In genomic region chr2:71548589-71549485, GRCh38 we compare ENCODE assay signal across 8 cellular contexts.
DNase-seq lines count a peak whose midpoint lies in the region; ATAC-seq, FAIRE-seq and TF ChIP-seq lines count a peak whose summit lies in the region.

No MANE protein-coding gene starts in this region.

- no peaks in the 10 kb centered on the region for H3K79me2 ChIP-seq in mesendoderm (ENCODE audit: control insufficient read depth, insufficient read depth, low read length)

- no peak overlapping the region for H2BK5ac ChIP-seq in mesendoderm (ENCODE audit: low read length)

- peak; percentile 42 for FAIRE-seq in GM19239 (lab: Jason Lieb, UNC)

- TF ChIP-seq CTCF in AG09309 (IDR thresholded peaks at IDR 0.05; ENCODE audit: control insufficient read depth, insufficient read depth, low read depth, low read length, missing control alignments), result peak; percentile 85

- no peak overlapping the region for H3K9ac ChIP-seq in mesendoderm (ENCODE audit: low read length)

- H3K27ac ChIP-seq in mesendoderm (ENCODE audit: low read depth, low read length), result no peak overlapping the region

- H3K79me1 ChIP-seq in mesendoderm (ENCODE audit: low read length), result no peaks in the 10 kb centered on the region

- H3K56ac ChIP-seq in mesendoderm (ENCODE audit: low read length), result no peak overlapping the region

- no peaks in the 10 kb centered on the region for H3K36me3 Mint-ChIP-seq in activated CD4-positive, alpha-beta memory T cell treated with anti-CD3 and anti-CD28 coated beads, Interleukin-2, amount 10 ng/mL, durations not matched to agents 7 days and 5 days (ENCODE audit: low read depth)
- H3K36me3 Mint-ChIP-seq in effector memory CD8-positive, alpha-beta T cell (ENCODE audit: insufficient read depth), result no peaks in the 10 kb centered on the region

- no peaks in the 10 kb centered on the region for H3K36me3 ChIP-seq in mesendoderm (ENCODE audit: control insufficient read depth, insufficient read depth, low read length)

- DNase-seq in AG09309 (ENCODE audit: low read depth) (no peak), GM19239 (ENCODE audit: insufficient read length, low spot score) (peak; percentile 70), NCI-H460 (ENCODE audit: extremely low read depth, low read depth) (peak; percentile 19), mesendoderm (peak; percentile 77), NCI-H2029 treated with DMSO at 0.1 percent for 48 hours (lab: John Stamatoyannopoulos, UW) (no peak)
- DNase-seq in activated CD4-positive, alpha-beta memory T cell treated with anti-CD3 and anti-CD28 coated beads, Interleukin-2, amount 10 ng/mL, durations not matched to agents 7 days and 5 days, result peak; percentile 68
- peak; percentile 55 to 66 (median 55) for DNase-seq in effector memory CD8-positive, alpha-beta T cell
- peak; percentile 33 to 38 for DNase-seq in stimulated activated CD8-positive, alpha-beta memory T cell treated with anti-CD3 and anti-CD28 coated beads, Interleukin-4, amount 100 ng/mL, for 1 hour (ENCODE audit: low read depth in 2 of 2, low spot score in 1 of 2)

- POLR2A ChIA-PET in activated CD4-positive, alpha-beta memory T cell treated with anti-CD3 and anti-CD28 coated beads, Interleukin-2, amount 10 ng/mL, durations not matched to agents 7 days and 5 days (lab: Charles Lee), result no interaction called here

- no peaks in the 10 kb centered on the region for H3K9me3 Mint-ChIP-seq in activated CD4-positive, alpha-beta memory T cell treated with anti-CD3 and anti-CD28 coated beads, Interleukin-2, amount 10 ng/mL, durations not matched to agents 7 days and 5 days
- H3K9me3 Mint-ChIP-seq in effector memory CD8-positive, alpha-beta T cell, result no peaks in the 10 kb centered on the region

- H4K5ac ChIP-seq in mesendoderm (ENCODE audit: low read length), result no peak overlapping the region

- H3K4me1 Mint-ChIP-seq in activated CD4-positive, alpha-beta memory T cell treated with anti-CD3 and anti-CD28 coated beads, Interleukin-2, amount 10 ng/mL, durations not matched to agents 7 days and 5 days, result peaks cover 9% of the 10 kb centered on the region
- H3K4me1 Mint-ChIP-seq in effector memory CD8-positive, alpha-beta T cell (ENCODE audit: low read depth in 2 of 2), result peaks cover 4 to 12% of the 10 kb centered on the region in 2 donors

- no peak overlapping the region for H3K18ac ChIP-seq in mesendoderm (ENCODE audit: low read length)

- H2BK15ac ChIP-seq in mesendoderm (replicated peaks; ENCODE audit: low read depth), result no peak overlapping the region

- H3K4ac ChIP-seq in mesendoderm (ENCODE audit: low read depth, low read length), result no peak overlapping the region

- no peak overlapping the region for H3K4me3 Mint-ChIP-seq in activated CD4-positive, alpha-beta memory T cell treated with anti-CD3 and anti-CD28 coated beads, Interleukin-2, amount 10 ng/mL, durations not matched to agents 7 days and 5 days
- H3K4me3 Mint-ChIP-seq in effector memory CD8-positive, alpha-beta T cell, result no peak overlapping the region

- H3K23ac ChIP-seq in mesendoderm (ENCODE audit: low read length), result no peak overlapping the region

- H3K27ac Mint-ChIP-seq in activated CD4-positive, alpha-beta memory T cell treated with anti-CD3 and anti-CD28 coated beads, Interleukin-2, amount 10 ng/mL, durations not matched to agents 7 days and 5 days, result no peak overlapping the region
- H3K27ac Mint-ChIP-seq in effector memory CD8-positive, alpha-beta T cell, result no peak overlapping the region

- H3K4me3 ChIP-seq in AG09309 (ENCODE audit: control insufficient read depth, low read depth, low read length), result no peak overlapping the region
- no peak overlapping the region for H3K4me3 ChIP-seq in mesendoderm (ENCODE audit: low read length)

- H3K4me1 ChIP-seq in mesendoderm (ENCODE audit: control insufficient read depth, low read depth, low read length), result no peaks in the 10 kb centered on the region

- no peak overlapping the region for H2BK120ac ChIP-seq in mesendoderm (ENCODE audit: low read depth, low read length)

- H2AK5ac ChIP-seq in mesendoderm (ENCODE audit: low read length), result no peak overlapping the region

- WGBS in mesendoderm (ENCODE audit: extremely low coverage, insufficient coverage, low lambda C conversion rate), result no CpG with 5 or more reads among the region's 23 CpGs

- peaks cover 15% of the 10 kb centered on the region for H3K27me3 Mint-ChIP-seq in activated CD4-positive, alpha-beta memory T cell treated with anti-CD3 and anti-CD28 coated beads, Interleukin-2, amount 10 ng/mL, durations not matched to agents 7 days and 5 days
- peaks cover 35 to 45% of the 10 kb centered on the region in 2 donors for H3K27me3 Mint-ChIP-seq in effector memory CD8-positive, alpha-beta T cell

- no peak overlapping the region for H3K4me2 ChIP-seq in mesendoderm (ENCODE audit: low read length)

- ATAC-seq in effector memory CD8-positive, alpha-beta T cell (replicated peaks), result peak; percentile 66

- H3K27me3 ChIP-seq in mesendoderm (ENCODE audit: insufficient read depth, low read length, poor library complexity), result no peaks in the 10 kb centered on the region

- H4K8ac ChIP-seq in mesendoderm (ENCODE audit: low read depth, low read length), result no peak overlapping the region

- CTCF ChIA-PET in activated CD4-positive, alpha-beta memory T cell treated with anti-CD3 and anti-CD28 coated beads, Interleukin-2, amount 10 ng/mL, durations not matched to agents 7 days and 5 days (lab: Charles Lee), result interaction anchor here (0.8 to 1.3 kb wide), 4 partner anchors 26 to 602 kb away, joined by 3 to 5 read pairs (median 4); no protein-coding TSS in a partner anchor

Comparison
In these comparisons a context has a peak if more than half of its experiments do, and no peak if none do; other contexts are left out.
1. DNase-seq: peak in GM19239 (single experiment), NCI-H460 (single experiment), activated CD4-positive, alpha-beta memory T cell treated with anti-CD3 and anti-CD28 coated beads, Interleukin-2, amount 10 ng/mL, durations not matched to agents 7 days and 5 days (single experiment), effector memory CD8-positive, alpha-beta T cell (3 of 3), mesendoderm (single experiment) and stimulated activated CD8-positive, alpha-beta memory T cell treated with anti-CD3 and anti-CD28 coated beads, Interleukin-4, amount 100 ng/mL, for 1 hour (2 of 2); none in AG09309 (single experiment) and NCI-H2029 treated with DMSO at 0.1 percent for 48 hours (single experiment).